9 cellular contexts compared by ENCODE assay signal in the genomic region with DNA sequence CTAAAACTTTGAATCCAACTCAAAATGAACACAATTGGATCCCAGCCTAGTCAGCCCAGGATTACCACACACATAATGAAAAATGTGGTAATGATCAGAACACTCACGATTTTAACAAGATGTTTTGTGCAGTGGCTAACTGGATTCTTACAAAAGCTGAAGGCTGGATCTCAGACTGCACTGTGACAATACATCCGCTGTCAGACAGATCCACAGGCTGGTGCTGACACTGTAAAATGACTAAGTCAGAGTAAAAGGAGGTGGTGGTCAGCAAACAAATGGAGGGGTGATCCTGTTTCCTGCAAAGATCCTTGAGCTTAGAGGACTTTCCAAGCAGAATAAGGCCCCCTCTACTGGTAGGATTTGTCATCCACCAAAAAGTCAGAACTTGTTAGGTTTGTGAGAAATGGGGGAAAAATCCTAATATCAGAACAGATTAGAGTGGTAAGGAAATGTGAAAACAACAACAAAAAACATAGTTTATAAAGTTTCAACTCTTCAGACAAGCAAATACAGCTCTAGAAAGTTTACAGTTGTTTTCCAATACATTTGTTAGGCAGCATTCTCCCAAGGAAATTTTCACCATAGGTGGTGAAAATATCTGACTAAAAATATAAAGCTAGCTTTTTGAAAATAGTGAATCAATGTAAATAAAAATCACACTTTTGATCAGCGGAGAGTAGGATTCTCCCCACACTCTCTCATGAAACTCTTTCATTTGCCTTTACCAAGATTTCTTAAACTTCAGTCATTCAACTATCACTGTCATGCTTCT.
DNase-seq lines count a peak whose midpoint lies in the region; ATAC-seq and TF ChIP-seq lines count a peak whose summit lies in the region.
"Had no signal": no experiment of that assay in that cellular context is flagged by ENCODE, and none has a peak within 500 bp of the region (broad histone marks: within the 10 kb centered on the region; RNA-seq: fewer than 3 reads in every experiment).

No MANE protein-coding gene starts in this region.

- peak overlapping the region; percentile 61 for H3K56ac ChIP-seq in mesendoderm (ENCODE audit: low read length)

- H2AK5ac ChIP-seq in mesendoderm (ENCODE audit: low read length) = no peak overlapping the region

- no peaks in the 10 kb centered on the region for H3K27me3 ChIP-seq in dorsolateral prefrontal cortex
- H3K27me3 ChIP-seq in mesendoderm (ENCODE audit: insufficient read depth, low read length, poor library complexity) = no peaks in the 10 kb centered on the region

- no CpG with 5 or more reads among the region's 3 CpGs for WGBS in mesendoderm (ENCODE audit: extremely low coverage, insufficient coverage, low lambda C conversion rate)

- H3K4ac ChIP-seq in mesendoderm (ENCODE audit: low read depth, low read length) = no peak overlapping the region

- H3K4me3 ChIP-seq in dorsolateral prefrontal cortex (peak overlapping the region in 4 of 59 donors; percentile 9 to 28 (median 20)), mesendoderm (ENCODE audit: low read length) (no peak overlapping the region)

- H3K79me2 ChIP-seq in mesendoderm (ENCODE audit: control insufficient read depth, insufficient read depth, low read length) = no peaks in the 10 kb centered on the region

- H3K18ac ChIP-seq in mesendoderm (ENCODE audit: low read length) = no peak overlapping the region

- no peaks in the 10 kb centered on the region for H3K4me1 ChIP-seq in mesendoderm (ENCODE audit: control insufficient read depth, low read depth, low read length)

- H3K36me3 ChIP-seq in mesendoderm (ENCODE audit: control insufficient read depth, insufficient read depth, low read length) = no peaks in the 10 kb centered on the region

- H3K79me1 ChIP-seq in mesendoderm (ENCODE audit: low read length) = no peaks in the 10 kb centered on the region

- ATAC-seq in HG03196 (IDR thresholded peaks at IDR 0.05; ENCODE audit: unreplicated experiment) = no peak
- ATAC-seq: naive thymus-derived CD4-positive, alpha-beta T cell had no signal

- H3K27ac ChIP-seq in dorsolateral prefrontal cortex = peak overlapping the region in 3 of 59 donors; percentile 13 to 38 (median 33)
- no peak overlapping the region for H3K27ac ChIP-seq in mesendoderm (ENCODE audit: low read depth, low read length)

- H3K9ac ChIP-seq in mesendoderm (ENCODE audit: low read length) = peak overlapping the region; percentile 33

- H2BK120ac ChIP-seq in mesendoderm (ENCODE audit: low read depth, low read length) = no peak overlapping the region

- no peaks in the 10 kb centered on the region for H3K36me3 Mint-ChIP-seq in CD14-positive monocyte

- DNase-seq in CD14-positive monocyte (ENCODE audit: low spot score) (no peak), GM20000 (ENCODE audit: low spot score) (peak; percentile 30), NCI-H82 treated with DMSO at 0.1 percent for 48 hours (lab: John Stamatoyannopoulos, UW; ENCODE audit: unreplicated experiment) (peak; percentile 49), dorsolateral prefrontal cortex (peak in 1 of 10 donors; percentile 14), mesendoderm (peak; percentile 84)
- no peak for DNase-seq in stimulated activated CD4-positive, alpha-beta T cell treated with anti-CD3 and anti-CD28 coated beads, Interleukin-4, amount 100 ng/mL, for 4 hours
- no peak for DNase-seq in activated CD8-positive, alpha-beta memory T cell treated with anti-CD3 and anti-CD28 coated beads for 24 hours

- H4K8ac ChIP-seq in mesendoderm (ENCODE audit: low read depth, low read length) = no peak overlapping the region

- intact Hi-C loops in CD14-positive monocyte (cut with micrococcal nuclease) = no loop called here
- intact Hi-C loops in dorsolateral prefrontal cortex (cut with DNase I) = loop anchor here (5.0 to 10.0 kb wide), 4 partner anchors 120 to 440 kb away; no protein-coding TSS in a partner anchor

- no peak overlapping the region for H3K23ac ChIP-seq in mesendoderm (ENCODE audit: low read length)

- no peak overlapping the region for H3K27ac Mint-ChIP-seq in CD14-positive monocyte
- H3K27ac Mint-ChIP-seq: naive thymus-derived CD4-positive, alpha-beta T cell had no signal

- peaks cover 2 to 8% (median 6%) of the 10 kb centered on the region in 7 donors for H3K9me3 Mint-ChIP-seq in CD14-positive monocyte

- H3K4me3 Mint-ChIP-seq in CD14-positive monocyte = no peak overlapping the region
- H3K4me3 Mint-ChIP-seq: naive thymus-derived CD4-positive, alpha-beta T cell had no signal

- no peak overlapping the region for H2BK5ac ChIP-seq in mesendoderm (ENCODE audit: low read length)

- H2BK15ac ChIP-seq in mesendoderm (replicated peaks; ENCODE audit: low read depth) = no peak overlapping the region

- TF ChIP-seq CTCF in CD14-positive monocyte (IDR thresholded peaks at IDR 0.05) (peak; percentile 69), GM20000 (IDR thresholded peaks at IDR 0.05; ENCODE audit: extremely low read depth, missing control alignments) (peak; percentile 55), dorsolateral prefrontal cortex (IDR thresholded peaks at IDR 0.05 in 54 of 56, conservative IDR thresholded peaks at IDR 0.05 in 2 of 56; ENCODE audit: low read depth in 1 of 56, partially characterized antibody in 56 of 56) (peak; percentile 36 to 85 (median 72))

- H4K5ac ChIP-seq in mesendoderm (ENCODE audit: low read length) = no peak overlapping the region

- H3K27me3 Mint-ChIP-seq in CD14-positive monocyte (ENCODE audit: low read depth in 3 of 3) = no peaks in the 10 kb centered on the region

- no peaks in the 10 kb centered on the region for H3K4me1 Mint-ChIP-seq in CD14-positive monocyte

- H3K4me2 ChIP-seq in mesendoderm (ENCODE audit: low read length) = no peak overlapping the region

Comparison
In these comparisons a context has a peak if more than half of its experiments do, and no peak if none do; other contexts are left out.
1. DNase-seq: peak in GM20000 (single experiment), NCI-H82 treated with DMSO at 0.1 percent for 48 hours (single experiment) and mesendoderm (single experiment); none in CD14-positive monocyte (single experiment), stimulated activated CD4-positive, alpha-beta T cell treated with anti-CD3 and anti-CD28 coated beads, Interleukin-4, amount 100 ng/mL, for 4 hours (0 of 2) and activated CD8-positive, alpha-beta memory T cell treated with anti-CD3 and anti-CD28 coated beads for 24 hours (single experiment).
2. intact Hi-C loops: an anchor here in dorsolateral prefrontal cortex (5.0 to 10.0 kb wide); none called in CD14-positive monocyte.
3. Peak in every context shown above with its lines, with median percentiles within 50 percentile points of each other: CTCF ChIP-seq.